In the genomic region with DNA sequence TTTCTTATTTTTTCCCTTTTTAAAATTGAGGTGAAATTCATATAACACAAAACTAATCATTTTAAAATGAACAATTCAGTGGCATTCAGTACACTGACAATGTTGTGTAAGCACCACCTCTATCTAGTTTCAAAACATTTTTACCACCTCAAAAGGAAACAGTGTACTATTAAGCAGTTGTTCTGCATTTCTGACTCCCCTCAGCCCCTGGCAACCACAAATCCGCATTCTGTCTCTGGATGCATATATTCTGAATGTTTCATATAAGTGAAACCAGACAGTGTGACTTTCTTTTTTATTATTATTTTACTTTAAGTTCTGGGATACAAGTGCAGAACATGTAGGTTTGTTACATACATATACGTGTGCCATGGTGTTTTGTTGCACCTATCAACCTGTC, we compare ENCODE assay signal across 2 cellular contexts.
TF ChIP-seq lines count a peak whose summit lies in the region.

No MANE protein-coding gene starts in this region.

TF ChIP-seq in SK-N-SH treated with all-trans-retinoic acid at 6 μM for 48 hours, 23 proteins besides CTCF, POLR2A, EP300 and RAD21 (continued from another document):
- TF ChIP-seq, protein P1, sequence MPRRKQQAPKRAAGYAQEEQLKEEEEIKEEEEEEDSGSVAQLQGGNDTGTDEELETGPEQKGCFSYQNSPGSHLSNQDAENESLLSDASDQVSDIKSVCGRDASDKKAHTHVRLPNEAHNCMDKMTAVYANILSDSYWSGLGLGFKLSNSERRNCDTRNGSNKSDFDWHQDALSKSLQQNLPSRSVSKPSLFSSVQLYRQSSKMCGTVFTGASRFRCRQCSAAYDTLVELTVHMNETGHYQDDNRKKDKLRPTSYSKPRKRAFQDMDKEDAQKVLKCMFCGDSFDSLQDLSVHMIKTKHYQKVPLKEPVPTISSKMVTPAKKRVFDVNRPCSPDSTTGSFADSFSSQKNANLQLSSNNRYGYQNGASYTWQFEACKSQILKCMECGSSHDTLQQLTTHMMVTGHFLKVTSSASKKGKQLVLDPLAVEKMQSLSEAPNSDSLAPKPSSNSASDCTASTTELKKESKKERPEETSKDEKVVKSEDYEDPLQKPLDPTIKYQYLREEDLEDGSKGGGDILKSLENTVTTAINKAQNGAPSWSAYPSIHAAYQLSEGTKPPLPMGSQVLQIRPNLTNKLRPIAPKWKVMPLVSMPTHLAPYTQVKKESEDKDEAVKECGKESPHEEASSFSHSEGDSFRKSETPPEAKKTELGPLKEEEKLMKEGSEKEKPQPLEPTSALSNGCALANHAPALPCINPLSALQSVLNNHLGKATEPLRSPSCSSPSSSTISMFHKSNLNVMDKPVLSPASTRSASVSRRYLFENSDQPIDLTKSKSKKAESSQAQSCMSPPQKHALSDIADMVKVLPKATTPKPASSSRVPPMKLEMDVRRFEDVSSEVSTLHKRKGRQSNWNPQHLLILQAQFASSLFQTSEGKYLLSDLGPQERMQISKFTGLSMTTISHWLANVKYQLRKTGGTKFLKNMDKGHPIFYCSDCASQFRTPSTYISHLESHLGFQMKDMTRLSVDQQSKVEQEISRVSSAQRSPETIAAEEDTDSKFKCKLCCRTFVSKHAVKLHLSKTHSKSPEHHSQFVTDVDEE (CRISPR knock-in tag; IDR thresholded peaks at IDR 0.05), result no peak
- TF ChIP-seq ZFP30 (CRISPR knock-in tag; IDR thresholded peaks at IDR 0.05) (no peak), ZFP3 (CRISPR knock-in tag; IDR thresholded peaks at IDR 0.05) (no peak), BACH2 (CRISPR knock-in tag; IDR thresholded peaks at IDR 0.05; ENCODE audit: borderline replicate concordance) (no peak), SNAI2 (CRISPR knock-in tag; IDR thresholded peaks at IDR 0.05) (no peak), TCF4 (CRISPR knock-in tag; IDR thresholded peaks at IDR 0.05; ENCODE audit: borderline replicate concordance) (no peak), RARB (CRISPR knock-in tag; IDR thresholded peaks at IDR 0.05) (no peak), ISL1 (CRISPR knock-in tag; IDR thresholded peaks at IDR 0.05) (no peak), PPARA (CRISPR knock-in tag; IDR thresholded peaks at IDR 0.05; ENCODE audit: borderline replicate concordance) (no peak), ZC3H10 (CRISPR knock-in tag; IDR thresholded peaks at IDR 0.05) (no peak), ZNF70 (CRISPR knock-in tag; IDR thresholded peaks at IDR 0.05) (no peak), ARNTL (CRISPR knock-in tag; IDR thresholded peaks at IDR 0.05; ENCODE audit: borderline replicate concordance, low read depth) (no peak), TOX (CRISPR knock-in tag; IDR thresholded peaks at IDR 0.05; ENCODE audit: borderline replicate concordance) (no peak)
- TF ChIP-seq, protein P2, sequence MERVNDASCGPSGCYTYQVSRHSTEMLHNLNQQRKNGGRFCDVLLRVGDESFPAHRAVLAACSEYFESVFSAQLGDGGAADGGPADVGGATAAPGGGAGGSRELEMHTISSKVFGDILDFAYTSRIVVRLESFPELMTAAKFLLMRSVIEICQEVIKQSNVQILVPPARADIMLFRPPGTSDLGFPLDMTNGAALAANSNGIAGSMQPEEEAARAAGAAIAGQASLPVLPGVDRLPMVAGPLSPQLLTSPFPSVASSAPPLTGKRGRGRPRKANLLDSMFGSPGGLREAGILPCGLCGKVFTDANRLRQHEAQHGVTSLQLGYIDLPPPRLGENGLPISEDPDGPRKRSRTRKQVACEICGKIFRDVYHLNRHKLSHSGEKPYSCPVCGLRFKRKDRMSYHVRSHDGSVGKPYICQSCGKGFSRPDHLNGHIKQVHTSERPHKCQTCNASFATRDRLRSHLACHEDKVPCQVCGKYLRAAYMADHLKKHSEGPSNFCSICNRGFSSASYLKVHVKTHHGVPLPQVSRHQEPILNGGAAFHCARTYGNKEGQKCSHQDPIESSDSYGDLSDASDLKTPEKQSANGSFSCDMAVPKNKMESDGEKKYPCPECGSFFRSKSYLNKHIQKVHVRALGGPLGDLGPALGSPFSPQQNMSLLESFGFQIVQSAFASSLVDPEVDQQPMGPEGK (CRISPR knock-in tag; IDR thresholded peaks at IDR 0.05; ENCODE audit: borderline replicate concordance), result no peak
- TF ChIP-seq, protein P3, sequence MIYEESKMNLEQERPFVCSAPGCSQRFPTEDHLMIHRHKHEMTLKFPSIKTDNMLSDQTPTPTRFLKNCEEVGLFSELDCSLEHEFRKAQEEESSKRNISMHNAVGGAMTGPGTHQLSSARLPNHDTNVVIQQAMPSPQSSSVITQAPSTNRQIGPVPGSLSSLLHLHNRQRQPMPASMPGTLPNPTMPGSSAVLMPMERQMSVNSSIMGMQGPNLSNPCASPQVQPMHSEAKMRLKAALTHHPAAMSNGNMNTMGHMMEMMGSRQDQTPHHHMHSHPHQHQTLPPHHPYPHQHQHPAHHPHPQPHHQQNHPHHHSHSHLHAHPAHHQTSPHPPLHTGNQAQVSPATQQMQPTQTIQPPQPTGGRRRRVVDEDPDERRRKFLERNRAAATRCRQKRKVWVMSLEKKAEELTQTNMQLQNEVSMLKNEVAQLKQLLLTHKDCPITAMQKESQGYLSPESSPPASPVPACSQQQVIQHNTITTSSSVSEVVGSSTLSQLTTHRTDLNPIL (CRISPR knock-in tag; IDR thresholded peaks at IDR 0.05; ENCODE audit: low read depth), result no peak
- TF ChIP-seq, protein P4, sequence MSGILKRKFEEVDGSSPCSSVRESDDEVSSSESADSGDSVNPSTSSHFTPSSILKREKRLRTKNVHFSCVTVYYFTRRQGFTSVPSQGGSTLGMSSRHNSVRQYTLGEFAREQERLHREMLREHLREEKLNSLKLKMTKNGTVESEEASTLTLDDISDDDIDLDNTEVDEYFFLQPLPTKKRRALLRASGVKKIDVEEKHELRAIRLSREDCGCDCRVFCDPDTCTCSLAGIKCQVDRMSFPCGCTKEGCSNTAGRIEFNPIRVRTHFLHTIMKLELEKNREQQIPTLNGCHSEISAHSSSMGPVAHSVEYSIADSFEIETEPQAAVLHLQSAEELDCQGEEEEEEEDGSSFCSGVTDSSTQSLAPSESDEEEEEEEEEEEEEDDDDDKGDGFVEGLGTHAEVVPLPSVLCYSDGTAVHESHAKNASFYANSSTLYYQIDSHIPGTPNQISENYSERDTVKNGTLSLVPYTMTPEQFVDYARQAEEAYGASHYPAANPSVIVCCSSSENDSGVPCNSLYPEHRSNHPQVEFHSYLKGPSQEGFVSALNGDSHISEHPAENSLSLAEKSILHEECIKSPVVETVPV (CRISPR knock-in tag; IDR thresholded peaks at IDR 0.05), result no peak

TF ChIP-seq in GM23338, 12 proteins besides CTCF, POLR2A, EP300 and RAD21 (continued from another document):
- TF ChIP-seq, protein P5, sequence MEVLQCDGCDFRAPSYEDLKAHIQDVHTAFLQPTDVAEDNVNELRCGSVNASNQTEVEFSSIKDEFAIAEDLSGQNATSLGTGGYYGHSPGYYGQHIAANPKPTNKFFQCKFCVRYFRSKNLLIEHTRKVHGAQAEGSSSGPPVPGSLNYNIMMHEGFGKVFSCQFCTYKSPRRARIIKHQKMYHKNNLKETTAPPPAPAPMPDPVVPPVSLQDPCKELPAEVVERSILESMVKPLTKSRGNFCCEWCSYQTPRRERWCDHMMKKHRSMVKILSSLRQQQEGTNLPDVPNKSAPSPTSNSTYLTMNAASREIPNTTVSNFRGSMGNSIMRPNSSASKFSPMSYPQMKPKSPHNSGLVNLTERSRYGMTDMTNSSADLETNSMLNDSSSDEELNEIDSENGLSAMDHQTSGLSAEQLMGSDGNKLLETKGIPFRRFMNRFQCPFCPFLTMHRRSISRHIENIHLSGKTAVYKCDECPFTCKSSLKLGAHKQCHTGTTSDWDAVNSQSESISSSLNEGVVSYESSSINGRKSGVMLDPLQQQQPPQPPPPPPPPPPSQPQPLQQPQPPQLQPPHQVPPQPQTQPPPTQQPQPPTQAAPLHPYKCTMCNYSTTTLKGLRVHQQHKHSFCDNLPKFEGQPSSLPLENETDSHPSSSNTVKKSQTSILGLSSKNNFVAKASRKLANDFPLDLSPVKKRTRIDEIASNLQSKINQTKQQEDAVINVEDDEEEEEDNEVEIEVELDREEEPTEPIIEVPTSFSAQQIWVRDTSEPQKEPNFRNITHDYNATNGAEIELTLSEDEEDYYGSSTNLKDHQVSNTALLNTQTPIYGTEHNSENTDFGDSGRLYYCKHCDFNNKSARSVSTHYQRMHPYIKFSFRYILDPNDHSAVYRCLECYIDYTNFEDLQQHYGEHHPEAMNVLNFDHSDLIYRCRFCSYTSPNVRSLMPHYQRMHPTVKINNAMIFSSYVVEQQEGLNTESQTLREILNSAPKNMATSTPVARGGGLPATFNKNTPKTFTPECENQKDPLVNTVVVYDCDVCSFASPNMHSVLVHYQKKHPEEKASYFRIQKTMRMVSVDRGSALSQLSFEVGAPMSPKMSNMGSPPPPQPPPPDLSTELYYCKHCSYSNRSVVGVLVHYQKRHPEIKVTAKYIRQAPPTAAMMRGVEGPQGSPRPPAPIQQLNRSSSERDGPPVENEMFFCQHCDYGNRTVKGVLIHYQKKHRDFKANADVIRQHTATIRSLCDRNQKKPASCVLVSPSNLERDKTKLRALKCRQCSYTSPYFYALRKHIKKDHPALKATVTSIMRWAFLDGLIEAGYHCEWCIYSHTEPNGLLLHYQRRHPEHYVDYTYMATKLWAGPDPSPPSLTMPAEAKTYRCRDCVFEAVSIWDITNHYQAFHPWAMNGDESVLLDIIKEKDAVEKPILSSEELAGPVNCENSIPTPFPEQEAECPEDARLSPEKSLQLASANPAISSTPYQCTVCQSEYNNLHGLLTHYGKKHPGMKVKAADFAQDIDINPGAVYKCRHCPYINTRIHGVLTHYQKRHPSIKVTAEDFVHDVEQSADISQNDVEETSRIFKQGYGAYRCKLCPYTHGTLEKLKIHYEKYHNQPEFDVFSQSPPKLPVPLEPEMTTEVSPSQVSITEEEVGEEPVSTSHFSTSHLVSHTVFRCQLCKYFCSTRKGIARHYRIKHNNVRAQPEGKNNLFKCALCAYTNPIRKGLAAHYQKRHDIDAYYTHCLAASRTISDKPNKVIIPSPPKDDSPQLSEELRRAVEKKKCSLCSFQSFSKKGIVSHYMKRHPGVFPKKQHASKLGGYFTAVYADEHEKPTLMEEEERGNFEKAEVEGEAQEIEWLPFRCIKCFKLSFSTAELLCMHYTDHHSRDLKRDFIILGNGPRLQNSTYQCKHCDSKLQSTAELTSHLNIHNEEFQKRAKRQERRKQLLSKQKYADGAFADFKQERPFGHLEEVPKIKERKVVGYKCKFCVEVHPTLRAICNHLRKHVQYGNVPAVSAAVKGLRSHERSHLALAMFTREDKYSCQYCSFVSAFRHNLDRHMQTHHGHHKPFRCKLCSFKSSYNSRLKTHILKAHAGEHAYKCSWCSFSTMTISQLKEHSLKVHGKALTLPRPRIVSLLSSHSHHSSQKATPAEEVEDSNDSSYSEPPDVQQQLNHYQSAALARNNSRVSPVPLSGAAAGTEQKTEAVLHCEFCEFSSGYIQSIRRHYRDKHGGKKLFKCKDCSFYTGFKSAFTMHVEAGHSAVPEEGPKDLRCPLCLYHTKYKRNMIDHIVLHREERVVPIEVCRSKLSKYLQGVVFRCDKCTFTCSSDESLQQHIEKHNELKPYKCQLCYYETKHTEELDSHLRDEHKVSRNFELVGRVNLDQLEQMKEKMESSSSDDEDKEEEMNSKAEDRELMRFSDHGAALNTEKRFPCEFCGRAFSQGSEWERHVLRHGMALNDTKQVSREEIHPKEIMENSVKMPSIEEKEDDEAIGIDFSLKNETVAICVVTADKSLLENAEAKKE (CRISPR knock-in tag; IDR thresholded peaks at IDR 0.05), result no peak
- no peak for TF ChIP-seq STAT1 (IDR thresholded peaks at IDR 0.05; ENCODE audit: unreplicated experiment)
- no peak for TF ChIP-seq POLR2AphosphoS5 (IDR thresholded peaks at IDR 0.05; ENCODE audit: low read depth)
- no peak for TF ChIP-seq ZNF331 (CRISPR knock-in tag; IDR thresholded peaks at IDR 0.05; ENCODE audit: low read depth)
- no peak for TF ChIP-seq NANOG (IDR thresholded peaks at IDR 0.05; ENCODE audit: borderline replicate concordance)
- no peak for TF ChIP-seq CREB1 (CRISPR knock-in tag; IDR thresholded peaks at IDR 0.05; ENCODE audit: low read depth)
